ENCODE assay signal across 8 cellular contexts in genomic region chr19:48319647-48320537, GRCh38.
DNase-seq lines count a peak whose midpoint lies in the region; ATAC-seq and TF ChIP-seq lines count a peak whose summit lies in the region.

No MANE protein-coding gene starts in this region.

- peak; percentile 81 for TF ChIP-seq CTCF in GM12864 (IDR thresholded peaks at IDR 0.05; ENCODE audit: low read depth, low read length, missing control alignments)
- peak; percentile 83 for TF ChIP-seq CTCF in astrocyte of the cerebellum (IDR thresholded peaks at IDR 0.05; ENCODE audit: low read depth, low read length, missing control alignments)

- DNase-seq in GM12864 (ENCODE audit: low read depth): no peak
- peak; percentile 43 for DNase-seq in NCI-H146 treated with DMSO at 0.1 percent for 48 hours (lab: John Stamatoyannopoulos, UW; ENCODE audit: unreplicated experiment)
- peak; percentile 82 for DNase-seq in T-helper 9 cell
- peak; percentile 57 for DNase-seq in astrocyte of the cerebellum (ENCODE audit: low read depth)
- peak in 46 of 51 donors; percentile 9 to 82 (median 55) for DNase-seq in hypothalamus (lab: John Stamatoyannopoulos, UW)
- peak; percentile 33 for DNase-seq in skeletal muscle cell (ENCODE audit: low read depth)

- in situ Hi-C loops in astrocyte of the cerebellum (cut with HindIII; ENCODE audit: low sequenced_read_pairs): no loop called here

- ATAC-seq in GM18520 (IDR thresholded peaks at IDR 0.05; ENCODE audit: unreplicated experiment) (no peak), HG03139 (IDR thresholded peaks at IDR 0.05; ENCODE audit: unreplicated experiment) (no peak)

- H3K4me3 ChIP-seq in GM12864 (ENCODE audit: low read depth, low read length): no peak overlapping the region
- H3K4me3 ChIP-seq in astrocyte of the cerebellum (ENCODE audit: low read depth, low read length): no peak overlapping the region
- no peak overlapping the region for H3K4me3 ChIP-seq in skeletal muscle cell (ENCODE audit: low read depth, low read length)
